In genomic region chr2:220104871-220105351, GRCh38 we compare ENCODE assay signal across 9 cellular contexts.
A peak's percentile ranks its signal among the peaks of the same experiment; 100 is the strongest.
DNase-seq lines count a peak whose midpoint lies in the region; ATAC-seq lines count a peak whose summit lies in the region.
"Had no signal": no experiment of that assay in that cellular context is flagged by ENCODE, and none has a peak within 500 bp of the region (broad histone marks: within the 10 kb centered on the region; RNA-seq: fewer than 3 reads in every experiment).

No MANE protein-coding gene starts in this region.

- ATAC-seq in HG03045 (IDR thresholded peaks at IDR 0.05; ENCODE audit: unreplicated experiment): no peak
- no peak for ATAC-seq in GM19324 (IDR thresholded peaks at IDR 0.05; ENCODE audit: low FRiP score, unreplicated experiment)

- DNase-seq in GM04503 (ENCODE audit: low read depth) (peak; percentile 53), NCI-H526 treated with DMSO at 0.1 percent for 48 hours (lab: John Stamatoyannopoulos, UW) (peak; percentile 20), fibroblast of peridontal ligament (ENCODE audit: extremely low read depth) (peak; percentile 75), renal cortical epithelial cell (ENCODE audit: low read depth) (peak; percentile 44), NCI-H345 (lab: John Stamatoyannopoulos, UW) (no peak), RPMI8226 (no peak)
- DNase-seq: pancreas had no signal

Comparison
In these comparisons a context has a peak if more than half of its experiments do, and no peak if none do; other contexts are left out.
1. DNase-seq: peak in GM04503 (single experiment), NCI-H526 treated with DMSO at 0.1 percent for 48 hours (single experiment), fibroblast of peridontal ligament (single experiment) and renal cortical epithelial cell (single experiment); none in NCI-H345 (single experiment) and RPMI8226 (single experiment).